ENCODE assay signal across 1 cellular context in genomic region chr12:124856132-124856841, GRCh38.
TF ChIP-seq lines count a peak whose summit lies in the region.

No MANE protein-coding gene starts in this region.

TF ChIP-seq in H1, 55 proteins besides CTCF, POLR2A, EP300 and RAD21 (continued from another document):
- no peak for TF ChIP-seq SUZ12 (IDR thresholded peaks at IDR 0.05; ENCODE audit: low read length)
- TF ChIP-seq SP4 (IDR thresholded peaks at IDR 0.05; ENCODE audit: low read length), result no peak
- TF ChIP-seq SAP30 (IDR thresholded peaks at IDR 0.05; ENCODE audit: insufficient read depth, insufficient replicate concordance, low read length), result no peak
- no peak for TF ChIP-seq SIRT6 (IDR thresholded peaks at IDR 0.05; ENCODE audit: low read length)
- no peak for TF ChIP-seq MAX (IDR thresholded peaks at IDR 0.05)
TF ChIP-seq in H1: peak in this region for 0.
